ENCODE assay signal across 1 cellular context in genomic region chr17:44916059-44916780, GRCh38.
TF ChIP-seq lines count a peak whose summit lies in the region.

No MANE protein-coding gene starts in this region.

TF ChIP-seq in HepG2, 621 proteins besides CTCF, POLR2A, EP300 and RAD21 (continued from another document and continues in another):
- TF ChIP-seq ZNF503 (CRISPR knock-in tag; IDR thresholded peaks at IDR 0.05) (no peak), SIN3B (IDR thresholded peaks at IDR 0.05; ENCODE audit: low read length) (no peak), ZNF616 (CRISPR knock-in tag; IDR thresholded peaks at IDR 0.05; ENCODE audit: low read depth) (no peak), NAIF1 (CRISPR knock-in tag; IDR thresholded peaks at IDR 0.05; ENCODE audit: borderline replicate concordance) (no peak), RBFOX2 (IDR thresholded peaks at IDR 0.05; ENCODE audit: low read depth, low read length) (no peak), ZNF816 (CRISPR knock-in tag; IDR thresholded peaks at IDR 0.05; ENCODE audit: borderline replicate concordance) (no peak), ZNF552 (CRISPR knock-in tag; IDR thresholded peaks at IDR 0.05; ENCODE audit: borderline replicate concordance) (no peak), ZNF646 (CRISPR knock-in tag; IDR thresholded peaks at IDR 0.05) (no peak), ZNF782 (CRISPR knock-in tag; IDR thresholded peaks at IDR 0.05; ENCODE audit: borderline replicate concordance) (0 out of 2 replicates have a peak, but pooled peaks have one; percentile 67), ZFP91 (CRISPR knock-in tag; IDR thresholded peaks at IDR 0.05; ENCODE audit: borderline replicate concordance) (peak; percentile 29; the same call in 1 of the 2 replicates), ZNF747 (CRISPR knock-in tag; IDR thresholded peaks at IDR 0.05; ENCODE audit: borderline replicate concordance) (no peak), GMEB2 (CRISPR knock-in tag; IDR thresholded peaks at IDR 0.05; ENCODE audit: low read depth) (no peak), CCDC6 (CRISPR knock-in tag; IDR thresholded peaks at IDR 0.05) (no peak), ZNF362 (CRISPR knock-in tag; IDR thresholded peaks at IDR 0.05; ENCODE audit: borderline replicate concordance) (peak; percentile 87; the same call in 1 of the 2 replicates), SIN3A (IDR thresholded peaks at IDR 0.05; ENCODE audit: borderline replicate concordance, low read depth, low read length) (no peak), FOXP1 (IDR thresholded peaks at IDR 0.05) (no peak), FOXP1 (CRISPR knock-in tag; IDR thresholded peaks at IDR 0.05) (no peak), KIAA2018 (CRISPR knock-in tag; IDR thresholded peaks at IDR 0.05; ENCODE audit: borderline replicate concordance) (no peak), ISX (CRISPR knock-in tag; conservative IDR thresholded peaks at IDR 0.05) (no peak), ZNF670 (CRISPR knock-in tag; IDR thresholded peaks at IDR 0.05; ENCODE audit: borderline replicate concordance) (no peak), ZNF737 (CRISPR knock-in tag; IDR thresholded peaks at IDR 0.05; ENCODE audit: borderline replicate concordance) (no peak), NR2F2 (IDR thresholded peaks at IDR 0.05; ENCODE audit: borderline replicate concordance, low read depth) (0 out of 2 replicates have a peak, but pooled peaks have one; percentile 16), HIC2 (CRISPR knock-in tag; IDR thresholded peaks at IDR 0.05; ENCODE audit: low read depth) (no peak), ZNF335 (CRISPR knock-in tag; IDR thresholded peaks at IDR 0.05) (no peak), PAF1 (CRISPR knock-in tag; IDR thresholded peaks at IDR 0.05) (no peak), ZBTB14 (CRISPR knock-in tag; IDR thresholded peaks at IDR 0.05) (no peak), RFXAP (CRISPR knock-in tag; IDR thresholded peaks at IDR 0.05; ENCODE audit: borderline replicate concordance) (no peak), MEIS1 (CRISPR knock-in tag; IDR thresholded peaks at IDR 0.05; ENCODE audit: borderline replicate concordance) (no peak), ZMYM3 (CRISPR knock-in tag; IDR thresholded peaks at IDR 0.05) (no peak)
